ENCODE assay signal across 11 cellular contexts in the genomic region with DNA sequence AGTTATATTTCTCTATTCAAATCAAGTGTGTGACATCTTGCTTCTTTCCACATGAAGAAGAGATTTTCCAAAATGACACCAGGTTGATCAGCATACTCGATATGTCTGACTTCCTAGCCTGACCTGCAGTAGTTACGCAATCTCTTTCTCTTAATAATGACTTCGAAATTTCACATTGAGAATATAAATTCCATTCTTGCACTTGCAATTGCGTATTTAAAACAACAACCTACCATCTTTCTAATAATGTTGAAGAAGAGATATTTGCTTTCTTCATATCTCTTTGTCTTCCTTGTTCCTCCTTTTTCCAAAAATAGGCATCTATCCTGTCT.
"Had no signal": no experiment of that assay in that cellular context is flagged by ENCODE, and none has a peak within 500 bp of the region (broad histone marks: within the 10 kb centered on the region; RNA-seq: fewer than 3 reads in every experiment).

No MANE protein-coding gene starts in this region.

- H3K4me1 ChIP-seq: foreskin keratinocyte had no signal

- H3K9me3 ChIP-seq: colonic mucosa, mucosa of descending colon, neutrophil, psoas muscle, sigmoid colon, thyroid gland had no signal

- H3K4me2 ChIP-seq: hepatocyte had no signal

- H3K79me2 ChIP-seq: hepatocyte had no signal

- DNase-seq: stimulated activated CD4-positive, alpha-beta T cell treated with anti-CD3 and anti-CD28 coated beads, Interleukin-4, amount 100 ng/mL, for 4 hours had no signal

- H3K36me3 ChIP-seq: colonic mucosa, neutrophil, sigmoid colon, thyroid gland had no signal

- H3K27me3 ChIP-seq: colonic mucosa, foreskin keratinocyte, hepatocyte, neutrophil, sigmoid colon, thyroid gland had no signal

- FAIRE-seq: urothelium cell line had no signal

- H2AFZ ChIP-seq: hepatocyte had no signal

- H3K4me3 ChIP-seq: colonic mucosa, hepatocyte, mucosa of descending colon, psoas muscle, sigmoid colon, skin epidermis, thyroid gland had no signal

- H3K27ac ChIP-seq: foreskin keratinocyte, hepatocyte, neutrophil had no signal
